ENCODE assay signal across 29 cellular contexts in genomic region chr13:58999851-59000250, GRCh38.
"Had no signal": no experiment of that assay in that cellular context is flagged by ENCODE, and none has a peak within 500 bp of the region (broad histone marks: within the 10 kb centered on the region; RNA-seq: fewer than 3 reads in every experiment).

No MANE protein-coding gene starts in this region.

- H3K9me3 ChIP-seq: gastrocnemius medialis, right lobe of liver, thyroid gland, vagina had no signal

- H3K9ac ChIP-seq: neural progenitor cell, parathyroid adenoma had no signal

- H3K27me3 Mint-ChIP-seq: natural killer cell treated with Interleukin-12 subunit alpha and Interleukin-12 subunit beta and Interleukin-15 and Interleukin-18, amount 100 ng/mL, for 72 hours; progenitor cell of endocrine pancreas had no signal

- H2AFZ ChIP-seq: neural progenitor cell, parathyroid adenoma had no signal

- FAIRE-seq: islet of Langerhans, small intestine had no signal

- H3K27me3 ChIP-seq: dorsolateral prefrontal cortex, gastrocnemius medialis, left lung, neural progenitor cell, right lobe of liver, stomach, thyroid gland, vagina had no signal

- H3K27ac ChIP-seq: dorsolateral prefrontal cortex, epithelial cell of prostate, gastrocnemius medialis, left lung, neural progenitor cell, parathyroid adenoma, right lobe of liver, stomach, thyroid gland, vagina had no signal

- H3K36me3 ChIP-seq: gastrocnemius medialis, left lung, neural progenitor cell, right lobe of liver, stomach, thyroid gland, vagina had no signal

- H3K79me2 ChIP-seq: parathyroid adenoma had no signal

- H3K36me3 Mint-ChIP-seq: mesothelial cell of epicardium; naive B cell; natural killer cell treated with Interleukin-12 subunit alpha and Interleukin-12 subunit beta and Interleukin-15 and Interleukin-18, amount 100 ng/mL, for 72 hours; neural progenitor cell; stimulated activated effector memory CD8-positive, alpha-beta T cell treated with anti-CD3 and anti-CD28 coated beads, Interleukin-12 subunit alpha, Interleukin-12 subunit beta, amount 100 ng/mL, for 72 hours had no signal

- H3K4me3 Mint-ChIP-seq: mesothelial cell of epicardium; naive B cell; natural killer cell treated with Interleukin-12 subunit alpha and Interleukin-12 subunit beta and Interleukin-15 and Interleukin-18, amount 100 ng/mL, for 72 hours; neural progenitor cell; stimulated activated effector memory CD8-positive, alpha-beta T cell treated with anti-CD3 and anti-CD28 coated beads, Interleukin-12 subunit alpha, Interleukin-12 subunit beta, amount 100 ng/mL, for 72 hours had no signal

- DNase-seq: dorsolateral prefrontal cortex; effector CD4-positive, alpha-beta T cell; foreskin fibroblast; gastrocnemius medialis; head of caudate nucleus; left cardiac atrium; left lung; mesenchymal stem cell; mucosa of descending colon; naive B cell; right lobe of liver; small intestine; stimulated activated CD4-positive, alpha-beta T cell treated with anti-CD3 and anti-CD28 coated beads, Interleukin-12 subunit alpha, Interleukin-12 subunit beta, amount 100 ng/mL, for 4 hours; stimulated activated CD4-positive, alpha-beta T cell treated with anti-CD3 and anti-CD28 coated beads, Interleukin-1b, Interleukin-23, amount 100 ng/mL, for 48 hours; stimulated activated CD4-positive, alpha-beta T cell treated with anti-CD3 and anti-CD28 coated beads, Interleukin-4, amount 100 ng/mL, for 1 hour; stimulated activated naive CD4-positive, alpha-beta T cell treated with Interleukin-2 at 50 U/mL for 16 hours; stomach; thyroid gland; trophoblast cell had no signal

- H3K4me1 Mint-ChIP-seq: naive B cell; stimulated activated effector memory CD8-positive, alpha-beta T cell treated with anti-CD3 and anti-CD28 coated beads, Interleukin-12 subunit alpha, Interleukin-12 subunit beta, amount 100 ng/mL, for 72 hours had no signal

- H3K4me2 ChIP-seq: neural progenitor cell had no signal

- H3K27ac Mint-ChIP-seq: mesothelial cell of epicardium; naive B cell; natural killer cell treated with Interleukin-12 subunit alpha and Interleukin-12 subunit beta and Interleukin-15 and Interleukin-18, amount 100 ng/mL, for 72 hours; neural progenitor cell; progenitor cell of endocrine pancreas; stimulated activated effector memory CD8-positive, alpha-beta T cell treated with anti-CD3 and anti-CD28 coated beads, Interleukin-12 subunit alpha, Interleukin-12 subunit beta, amount 100 ng/mL, for 72 hours had no signal

- H3K4me1 ChIP-seq: gastrocnemius medialis, left lung, neural progenitor cell, parathyroid adenoma, right lobe of liver, stomach, thyroid gland, vagina had no signal

- ATAC-seq: esophagus mucosa; gastrocnemius medialis; left cardiac atrium; left lung; mucosa of descending colon; natural killer cell treated with Interleukin-12 subunit alpha and Interleukin-12 subunit beta and Interleukin-15 and Interleukin-18, amount 100 ng/mL, for 72 hours; right lobe of liver; stimulated activated effector memory CD8-positive, alpha-beta T cell treated with anti-CD3 and anti-CD28 coated beads, Interleukin-12 subunit alpha, Interleukin-12 subunit beta, amount 100 ng/mL, for 72 hours had no signal

- H3K4me3 ChIP-seq: dorsolateral prefrontal cortex, gastrocnemius medialis, left lung, mucosa of descending colon, neural progenitor cell, right lobe of liver, stomach, thyroid gland, vagina had no signal
